8 cellular contexts compared by ENCODE assay signal in genomic region chr12:132162508-132163031, GRCh38. TPM values are rescaled to one million over a fixed set of nuclear protein-coding genes. Genes with fewer than 3 reads are reported as not detected.
A peak's percentile ranks its signal among the peaks of the same experiment; 100 is the strongest.
DNase-seq lines count a peak whose midpoint lies in the region; ATAC-seq, FAIRE-seq and TF ChIP-seq lines count a peak whose summit lies in the region.

No MANE protein-coding gene starts in this region.

- CTCF ChIA-PET in activated CD8-positive, alpha-beta T cell treated with anti-CD3 and anti-CD28 coated beads for 36 hours (lab: Charles Lee): interaction anchor here (1.5 to 2.3 kb wide), 2 partner anchors 9 to 57 kb away, joined by 5 to 6 read pairs; no protein-coding TSS in a partner anchor
- CTCF ChIA-PET in activated CD4-positive, alpha-beta memory T cell treated with anti-CD3 and anti-CD28 coated beads for 36 hours (lab: Charles Lee): interaction anchor here (0.7 to 2.6 kb wide), 6 partner anchors 9 to 251 kb away, joined by 3 to 8 read pairs (median 4); no protein-coding TSS in a partner anchor

- H3K36me3 ChIP-seq in ACC112 (ENCODE audit: insufficient read depth, low read length): peaks cover 12% of the 10 kb centered on the region; the same call in 1 of the 2 replicates

- POLR2A ChIA-PET in activated CD8-positive, alpha-beta T cell treated with anti-CD3 and anti-CD28 coated beads for 36 hours (lab: Charles Lee): interaction anchor here (0.9 to 1.1 kb wide), 2 partner anchors 13 to 15 kb away, joined by 3 read pairs; no protein-coding TSS in a partner anchor
- POLR2A ChIA-PET in activated CD4-positive, alpha-beta memory T cell treated with anti-CD3 and anti-CD28 coated beads for 36 hours (lab: Charles Lee): no interaction called here

- peaks cover 2% of the 10 kb centered on the region for H3K9me3 Mint-ChIP-seq in activated CD8-positive, alpha-beta T cell treated with anti-CD3 and anti-CD28 coated beads for 36 hours
- H3K9me3 Mint-ChIP-seq in activated CD4-positive, alpha-beta memory T cell treated with anti-CD3 and anti-CD28 coated beads for 36 hours: no peaks in the 10 kb centered on the region

- no peaks in the 10 kb centered on the region for H3K27me3 ChIP-seq in ACC112 (ENCODE audit: insufficient read depth, low read length)

- H3K4me3 Mint-ChIP-seq in activated CD8-positive, alpha-beta T cell treated with anti-CD3 and anti-CD28 coated beads for 36 hours: no peak overlapping the region
- no peak overlapping the region for H3K4me3 Mint-ChIP-seq in activated CD4-positive, alpha-beta memory T cell treated with anti-CD3 and anti-CD28 coated beads for 36 hours

- no peak for FAIRE-seq in H54 (lab: Jason Lieb, UNC)

- TF ChIP-seq CTCF in activated CD8-positive, alpha-beta T cell treated with anti-CD3 and anti-CD28 coated beads for 36 hours (IDR thresholded peaks at IDR 0.05): no peak

- H3K27ac ChIP-seq in ACC112 (ENCODE audit: low read depth, low read length): peak overlapping the region; percentile 66

- H3K4me1 ChIP-seq in ACC112 (ENCODE audit: control insufficient read depth, insufficient read depth, low read length, unreplicated experiment): peaks cover 16% of the 10 kb centered on the region

- H3K27me3 Mint-ChIP-seq in activated CD8-positive, alpha-beta T cell treated with anti-CD3 and anti-CD28 coated beads for 36 hours: no peaks in the 10 kb centered on the region
- H3K27me3 Mint-ChIP-seq in activated CD4-positive, alpha-beta memory T cell treated with anti-CD3 and anti-CD28 coated beads for 36 hours: peaks cover 4% of the 10 kb centered on the region

- peak; percentile 32 for ATAC-seq in activated CD8-positive, alpha-beta T cell treated with anti-CD3 and anti-CD28 coated beads for 36 hours
- no peak for ATAC-seq in HG02970 (IDR thresholded peaks at IDR 0.05; ENCODE audit: low FRiP score, unreplicated experiment)

- no peak overlapping the region for H3K27ac Mint-ChIP-seq in activated CD8-positive, alpha-beta T cell treated with anti-CD3 and anti-CD28 coated beads for 36 hours
- H3K27ac Mint-ChIP-seq in activated CD4-positive, alpha-beta memory T cell treated with anti-CD3 and anti-CD28 coated beads for 36 hours: no peak overlapping the region

- H2AFZ ChIP-seq in ACC112 (ENCODE audit: low read length, unreplicated experiment): no peak overlapping the region

- intact Hi-C loops in activated CD8-positive, alpha-beta T cell treated with anti-CD3 and anti-CD28 coated beads for 36 hours (cut with micrococcal nuclease): no loop called here
- intact Hi-C loops in activated CD4-positive, alpha-beta memory T cell treated with anti-CD3 and anti-CD28 coated beads for 36 hours (cut with micrococcal nuclease): no loop called here

- no peaks in the 10 kb centered on the region for H3K79me2 ChIP-seq in ACC112 (ENCODE audit: control insufficient read depth, insufficient read depth, low read length, unreplicated experiment)

- DNase-seq in H54 (ENCODE audit: insufficient read length, low spot score) (peak; percentile 57), iris pigment epithelial cell (ENCODE audit: low read depth) (peak; percentile 85), NCI-H2081 (lab: John Stamatoyannopoulos, UW) (no peak), NCI-H510A (lab: John Stamatoyannopoulos, UW) (no peak)
- DNase-seq in activated CD8-positive, alpha-beta T cell treated with anti-CD3 and anti-CD28 coated beads for 36 hours: no peak
- no peak for DNase-seq in activated CD4-positive, alpha-beta memory T cell treated with anti-CD3 and anti-CD28 coated beads for 36 hours

- no peak for TF ChIP-seq POLR2A in H54 (IDR thresholded peaks at IDR 0.05; ENCODE audit: low read depth, low read length)

- H3K4me3 ChIP-seq in ACC112 (ENCODE audit: low read depth, low read length): peak overlapping the region; percentile 38

- no peaks in the 10 kb centered on the region for H3K36me3 Mint-ChIP-seq in activated CD8-positive, alpha-beta T cell treated with anti-CD3 and anti-CD28 coated beads for 36 hours (ENCODE audit: low read depth)
- H3K36me3 Mint-ChIP-seq in activated CD4-positive, alpha-beta memory T cell treated with anti-CD3 and anti-CD28 coated beads for 36 hours: no peaks in the 10 kb centered on the region

- peaks cover 17% of the 10 kb centered on the region for H3K4me1 Mint-ChIP-seq in activated CD8-positive, alpha-beta T cell treated with anti-CD3 and anti-CD28 coated beads for 36 hours (ENCODE audit: low read depth)
- H3K4me1 Mint-ChIP-seq in activated CD4-positive, alpha-beta memory T cell treated with anti-CD3 and anti-CD28 coated beads for 36 hours (ENCODE audit: low read depth): peaks cover 15% of the 10 kb centered on the region

RNA-seq across cellular contexts. Expression of gene NOC4L, which starts 18.3 kb away (rescaled TPM):
- total RNA-seq in activated CD8-positive, alpha-beta T cell treated with anti-CD3 and anti-CD28 coated beads for 36 hours: 10 to 100 TPM; 35.6 to 41.2 TPM
- total RNA-seq in activated CD4-positive, alpha-beta memory T cell treated with anti-CD3 and anti-CD28 coated beads for 36 hours: 10 to 100 TPM; 29.8 to 30.5 TPM

RNA-seq across cellular contexts. Expression of gene DDX51, which starts 18.5 kb away (rescaled TPM):
- total RNA-seq in activated CD8-positive, alpha-beta T cell treated with anti-CD3 and anti-CD28 coated beads for 36 hours: 10 to 100 TPM; 24.1 to 25.5 TPM
- 10 to 100 TPM; 18.3 to 21.3 TPM for total RNA-seq in activated CD4-positive, alpha-beta memory T cell treated with anti-CD3 and anti-CD28 coated beads for 36 hours

Comparison
In these comparisons a context has a peak if more than half of its experiments do, and no peak if none do; other contexts are left out.
1. DNase-seq: peak in H54 (single experiment) and iris pigment epithelial cell (single experiment); none in activated CD8-positive, alpha-beta T cell treated with anti-CD3 and anti-CD28 coated beads for 36 hours (single experiment), activated CD4-positive, alpha-beta memory T cell treated with anti-CD3 and anti-CD28 coated beads for 36 hours (single experiment), NCI-H2081 (0 of 2) and NCI-H510A (single experiment).